In the genomic region with DNA sequence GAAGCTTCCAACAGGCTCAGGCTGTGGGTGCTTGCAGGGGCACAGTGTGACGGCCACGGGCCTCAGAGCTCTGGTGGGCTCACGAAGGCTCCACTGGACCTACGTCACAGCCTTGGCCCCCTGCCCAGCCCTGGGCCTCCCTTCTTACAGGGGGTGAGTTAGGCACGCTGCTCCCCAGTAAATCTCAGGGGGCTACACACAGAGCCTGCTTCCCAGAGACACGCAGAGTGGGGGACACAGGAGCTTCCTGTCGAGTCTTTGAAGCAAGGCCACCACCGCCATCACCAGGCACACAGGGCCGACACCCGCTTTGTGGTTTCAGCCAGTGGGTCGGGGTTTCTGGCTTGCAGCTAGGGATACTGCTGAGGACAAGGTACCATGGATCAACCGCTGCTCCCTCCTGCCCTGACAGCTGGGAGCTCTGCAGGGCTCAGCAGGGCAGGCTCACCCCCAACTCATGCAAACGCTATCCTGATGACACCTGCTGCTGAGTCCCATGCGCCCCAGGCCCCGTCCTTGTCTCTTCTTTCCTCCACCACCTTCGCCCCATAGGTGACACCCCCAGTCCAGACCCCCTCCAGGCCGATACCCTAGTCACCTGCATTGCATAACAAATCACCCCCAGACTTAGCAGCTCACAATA, we compare ENCODE assay signal across 19 cellular contexts. TPM values are rescaled to one million over a fixed set of nuclear protein-coding genes. Genes with fewer than 3 reads are reported as not detected.
A peak's percentile ranks its signal among the peaks of the same experiment; 100 is the strongest.
DNase-seq lines count a peak whose midpoint lies in the region; ATAC-seq and TF ChIP-seq lines count a peak whose summit lies in the region.
"Had no signal": no experiment of that assay in that cellular context is flagged by ENCODE, and none has a peak within 500 bp of the region (broad histone marks: within the 10 kb centered on the region; RNA-seq: fewer than 3 reads in every experiment).

No MANE protein-coding gene starts in this region.

- H4K5ac ChIP-seq in mesendoderm (ENCODE audit: low read length), result no peak overlapping the region

- no peak overlapping the region for H3K9ac ChIP-seq in mesendoderm (ENCODE audit: low read length)

- H3K36me3 ChIP-seq in RWPE2 (ENCODE audit: low read depth), result no peaks in the 10 kb centered on the region
- H3K36me3 ChIP-seq in mesendoderm (ENCODE audit: control insufficient read depth, insufficient read depth, low read length), result no peaks in the 10 kb centered on the region

- H3K4ac ChIP-seq in mesendoderm (ENCODE audit: low read depth, low read length), result peak overlapping the region; percentile 83

- peaks cover 10% of the 10 kb centered on the region for H3K4me1 Mint-ChIP-seq in stimulated activated memory B cell treated with anti-CD40 and anti-IgM and Interleukin-4, amounts not matched to agents 10 μg/mL and 1 μg/mL and 100 μg/mL, for 72 hours

- H3K56ac ChIP-seq in mesendoderm (ENCODE audit: low read length), result peak overlapping the region; percentile 74

- no peaks in the 10 kb centered on the region for H3K79me1 ChIP-seq in mesendoderm (ENCODE audit: low read length)

- H3K4me2 ChIP-seq in mesendoderm (ENCODE audit: low read length), result no peak overlapping the region
- H3K4me2 ChIP-seq: GM23338 had no signal

- ATAC-seq in RWPE2 (ENCODE audit: low read depth) (no peak; the same call in 2 of the 3 replicates), HG03442 (IDR thresholded peaks at IDR 0.05; ENCODE audit: unreplicated experiment) (no peak)
- ATAC-seq in stimulated activated memory B cell treated with anti-CD40 and anti-IgM and Interleukin-4, amounts not matched to agents 10 μg/mL and 1 μg/mL and 100 μg/mL, for 72 hours, result peak; percentile 13
- ATAC-seq: GM23338, HCT116, K562 had no signal

- H3K23ac ChIP-seq in mesendoderm (ENCODE audit: low read length), result peak overlapping the region; percentile 45

- H3K27ac ChIP-seq in RWPE2 (ENCODE audit: poor library complexity, severe bottlenecking) (no peak overlapping the region), mesendoderm (ENCODE audit: low read depth, low read length) (peak overlapping the region; percentile 84)
- H3K27ac ChIP-seq: 22Rv1 had no signal

- H3K27ac Mint-ChIP-seq in stimulated activated memory B cell treated with anti-CD40 and anti-IgM and Interleukin-4, amounts not matched to agents 10 μg/mL and 1 μg/mL and 100 μg/mL, for 72 hours, result no peak overlapping the region
- H3K27ac Mint-ChIP-seq: CD4-positive, alpha-beta T cell; GM23338 had no signal

- H3K4me3 ChIP-seq in RWPE2 (ENCODE audit: severe bottlenecking) (no peak overlapping the region), mesendoderm (ENCODE audit: low read length) (no peak overlapping the region)
- H3K4me3 ChIP-seq: GM23338, K562 had no signal

- H2AK5ac ChIP-seq in mesendoderm (ENCODE audit: low read length), result peak overlapping the region; percentile 89

- no peak for TF ChIP-seq CTCF in RWPE2 (IDR thresholded peaks at IDR 0.05; ENCODE audit: poor library complexity, severe bottlenecking)

- H3K9me3 Mint-ChIP-seq in stimulated activated memory B cell treated with anti-CD40 and anti-IgM and Interleukin-4, amounts not matched to agents 10 μg/mL and 1 μg/mL and 100 μg/mL, for 72 hours, result no peaks in the 10 kb centered on the region
- H3K9me3 Mint-ChIP-seq: CD4-positive, alpha-beta T cell; GM23338 had no signal

- peak overlapping the region; percentile 46 for H3K18ac ChIP-seq in mesendoderm (ENCODE audit: low read length)

- WGBS in mesendoderm (ENCODE audit: extremely low coverage, insufficient coverage, low lambda C conversion rate), result no CpG with 5 or more reads among the region's 17 CpGs

- peak; percentile 54 for DNase-seq in DMS 273 (lab: John Stamatoyannopoulos, UW; ENCODE audit: unreplicated experiment)
- DNase-seq in DMS 273 treated with DMSO at 0.1 percent for 48 hours (lab: John Stamatoyannopoulos, UW), result no peak
- DNase-seq in RWPE2 (ENCODE audit: low spot score), result peak; percentile 55
- DNase-seq in mesendoderm, result no peak
- no peak for DNase-seq in NCI-H2171 (lab: John Stamatoyannopoulos, UW)
- no peak for DNase-seq in COLO829 (ENCODE audit: low spot score)
- DNase-seq: AML-193; Calu3; CD4-positive, alpha-beta T cell; NCI-H1694 treated with DMSO at 0.1 percent for 48 hours; NCI-H2107; NCI-H226; SIG-M5 had no signal

- H3K27me3 Mint-ChIP-seq in stimulated activated memory B cell treated with anti-CD40 and anti-IgM and Interleukin-4, amounts not matched to agents 10 μg/mL and 1 μg/mL and 100 μg/mL, for 72 hours, result peaks cover 39% of the 10 kb centered on the region

- no peaks in the 10 kb centered on the region for H3K79me2 ChIP-seq in mesendoderm (ENCODE audit: control insufficient read depth, insufficient read depth, low read length)

- no peaks in the 10 kb centered on the region for H3K9me3 ChIP-seq in RWPE2 (ENCODE audit: severe bottlenecking)

- no peaks in the 10 kb centered on the region for H3K36me3 Mint-ChIP-seq in stimulated activated memory B cell treated with anti-CD40 and anti-IgM and Interleukin-4, amounts not matched to agents 10 μg/mL and 1 μg/mL and 100 μg/mL, for 72 hours

- H3K4me1 ChIP-seq in RWPE2 (ENCODE audit: insufficient read depth, poor library complexity, severe bottlenecking) (no peaks in the 10 kb centered on the region), mesendoderm (ENCODE audit: control insufficient read depth, low read depth, low read length) (peaks cover 11% of the 10 kb centered on the region)

- H3K27me3 ChIP-seq in RWPE2 (ENCODE audit: insufficient read depth, poor library complexity, severe bottlenecking), result peaks cover 30% of the 10 kb centered on the region
- no peaks in the 10 kb centered on the region for H3K27me3 ChIP-seq in mesendoderm (ENCODE audit: insufficient read depth, low read length, poor library complexity)

- H4K8ac ChIP-seq in mesendoderm (ENCODE audit: low read depth, low read length), result no peak overlapping the region

- peak overlapping the region; percentile 55 for H2BK120ac ChIP-seq in mesendoderm (ENCODE audit: low read depth, low read length)

- H2BK5ac ChIP-seq in mesendoderm (ENCODE audit: low read length), result peak overlapping the region; percentile 90

- no peak overlapping the region for H3K4me3 Mint-ChIP-seq in stimulated activated memory B cell treated with anti-CD40 and anti-IgM and Interleukin-4, amounts not matched to agents 10 μg/mL and 1 μg/mL and 100 μg/mL, for 72 hours
- H3K4me3 Mint-ChIP-seq: CD4-positive, alpha-beta T cell; GM23338 had no signal

- H2BK15ac ChIP-seq in mesendoderm (replicated peaks; ENCODE audit: low read depth), result no peak overlapping the region

RNA-seq across cellular contexts. Expression of gene CFAP410, which starts 5.5 kb away (rescaled TPM):
- 10.7 TPM for polyA plus RNA-seq in mesendoderm (2013, experiment 1 of 2)
- 10.9 TPM for polyA plus RNA-seq in mesendoderm (2013, experiment 2 of 2)

RNA-seq across cellular contexts. Expression of gene TRPM2, which starts 8.8 kb away (rescaled TPM):
- polyA plus RNA-seq in mesendoderm (2013, experiment 1 of 2), result 0.66 TPM
- 0.87 TPM for polyA plus RNA-seq in mesendoderm (2013, experiment 2 of 2)

RNA-seq across cellular contexts. Expression of gene PFKL, which starts 44.8 kb away (rescaled TPM):
- polyA plus RNA-seq in mesendoderm (2013, experiment 1 of 2), result 41.1 TPM
- polyA plus RNA-seq in mesendoderm (2013, experiment 2 of 2), result 42.3 TPM

RNA-seq across cellular contexts. Expression of gene AIRE, which starts 59.0 kb away (rescaled TPM):
- polyA plus RNA-seq in mesendoderm (2013, experiment 1 of 2), result 0.08 TPM
- 0.10 TPM for polyA plus RNA-seq in mesendoderm (2013, experiment 2 of 2)
- polyA plus RNA-seq: GM23338 had no signal

Comparison
In these comparisons a context has a peak if more than half of its experiments do, and no peak if none do; other contexts are left out.
1. DNase-seq: peak in DMS 273 (single experiment) and RWPE2 (single experiment); none in DMS 273 treated with DMSO at 0.1 percent for 48 hours (single experiment), mesendoderm (single experiment), NCI-H2171 (single experiment) and COLO829 (single experiment).